In genomic region chr18:62566199-62566598, GRCh38 we compare ENCODE assay signal across 8 cellular contexts. TPM values are rescaled to one million over a fixed set of nuclear protein-coding genes. Genes with fewer than 3 reads are reported as not detected.
DNase-seq lines count a peak whose midpoint lies in the region; ATAC-seq lines count a peak whose summit lies in the region.

No MANE protein-coding gene starts in this region.

- H3K27ac Mint-ChIP-seq in CD8-positive, alpha-beta memory T cell: peak overlapping the region in 2 of 8 donors; percentile 8 to 39

- H3K4me3 ChIP-seq in CD8-positive, alpha-beta memory T cell (ENCODE audit: low read length): no peak overlapping the region

- no peaks in the 10 kb centered on the region for H3K27me3 Mint-ChIP-seq in CD8-positive, alpha-beta memory T cell

- H3K27ac ChIP-seq in CD8-positive, alpha-beta memory T cell (ENCODE audit: low read depth, low read length): no peak overlapping the region

- no peaks in the 10 kb centered on the region for H3K9me3 ChIP-seq in CD8-positive, alpha-beta memory T cell (ENCODE audit: low read length)

- ATAC-seq in GM18520 (IDR thresholded peaks at IDR 0.05; ENCODE audit: unreplicated experiment) (no peak), HG03175 (IDR thresholded peaks at IDR 0.05; ENCODE audit: unreplicated experiment) (no peak)

- CTCF ChIA-PET in CD8-positive, alpha-beta memory T cell (lab: Charles Lee): no interaction called here

- no peaks in the 10 kb centered on the region for H3K27me3 ChIP-seq in CD8-positive, alpha-beta memory T cell (ENCODE audit: insufficient read depth, low read length, poor library complexity, severe bottlenecking)

- H3K9me3 Mint-ChIP-seq in CD8-positive, alpha-beta memory T cell: no peaks in the 10 kb centered on the region

- peaks cover 32% of the 10 kb centered on the region for H3K36me3 ChIP-seq in CD8-positive, alpha-beta memory T cell (ENCODE audit: insufficient read depth, low read length)

- peak overlapping the region in 1 of 7 donors; percentile 17 for H3K4me3 Mint-ChIP-seq in CD8-positive, alpha-beta memory T cell

- POLR2A ChIA-PET in CD8-positive, alpha-beta memory T cell (lab: Charles Lee): no interaction called here

- peaks cover 2 to 15% (median 13%) of the 10 kb centered on the region in 3 donors for H3K4me1 Mint-ChIP-seq in CD8-positive, alpha-beta memory T cell

- H3K36me3 Mint-ChIP-seq in CD8-positive, alpha-beta memory T cell: peaks cover 24 to 89% (median 42%) of the 10 kb centered on the region in 3 donors

- peak; percentile 38 for DNase-seq in NCI-H748 (lab: John Stamatoyannopoulos, UW; ENCODE audit: unreplicated experiment)
- DNase-seq in NCI-H748 treated with DMSO at 0.1 percent for 48 hours (lab: John Stamatoyannopoulos, UW): no peak
- DNase-seq in OCI-M1 (lab: John Stamatoyannopoulos, UW): peak; percentile 65
- DNase-seq in fibroblast of peridontal ligament (ENCODE audit: extremely low read depth): peak; percentile 47
- DNase-seq in putamen (ENCODE audit: low spot score): peak; percentile 55
- DNase-seq in CD8-positive, alpha-beta memory T cell: no peak

- no peaks in the 10 kb centered on the region for H3K4me1 ChIP-seq in CD8-positive, alpha-beta memory T cell (ENCODE audit: insufficient read depth, low read length)

RNA-seq across cellular contexts. Expression of gene ZCCHC2, which starts 43.4 kb away (rescaled TPM):
- total RNA-seq in CD8-positive, alpha-beta memory T cell: 10 to 100 TPM; 36.4 to 37.9 TPM
- polyA plus RNA-seq in CD8-positive, alpha-beta memory T cell: 2.9 TPM

Comparison
In these comparisons a context has a peak if more than half of its experiments do, and no peak if none do; other contexts are left out.
1. DNase-seq: peak in NCI-H748 (single experiment), OCI-M1 (single experiment), fibroblast of peridontal ligament (single experiment) and putamen (single experiment); none in NCI-H748 treated with DMSO at 0.1 percent for 48 hours (single experiment) and CD8-positive, alpha-beta memory T cell (0 of 5).